In genomic region chr1:228486596-228487335, GRCh38 we compare ENCODE assay signal across 8 cellular contexts. TPM values are rescaled to one million over a fixed set of nuclear protein-coding genes. Genes with fewer than 3 reads are reported as not detected.
DNase-seq lines count a peak whose midpoint lies in the region; ATAC-seq and TF ChIP-seq lines count a peak whose summit lies in the region.

No MANE protein-coding gene starts in this region.

- peak; percentile 57 for ATAC-seq in HG02759 (IDR thresholded peaks at IDR 0.05; ENCODE audit: unreplicated experiment)
- peak; percentile 78 for ATAC-seq in T-helper 17 cell

- DNase-seq in GM13976 (ENCODE audit: low spot score), result peak; percentile 83
- peak; percentile 82 for DNase-seq in NCI-H1436 treated with DMSO at 0.1 percent for 48 hours (lab: John Stamatoyannopoulos, UW)
- peak; percentile 62 to 72 (median 70) for DNase-seq in T-helper 17 cell
- peak; percentile 88 for DNase-seq in hepatic stellate cell (ENCODE audit: low spot score)
- DNase-seq in retina, result peak; percentile 98
- DNase-seq in cortex of kidney (lab: John Stamatoyannopoulos, UW), result no peak

- H3K27ac ChIP-seq in angular gyrus (ENCODE audit: low read depth, low read length), result peak overlapping the region; percentile 100

- H3K36me3 Mint-ChIP-seq in T-helper 17 cell (ENCODE audit: low read depth), result peaks cover 3% of the 10 kb centered on the region

- peak overlapping the region; percentile 98 for H3K4me3 Mint-ChIP-seq in T-helper 17 cell

- H3K9me3 ChIP-seq in T-helper 17 cell (ENCODE audit: control insufficient read depth, low read length, poor library complexity, severe bottlenecking), result no peaks in the 10 kb centered on the region

- in situ Hi-C loops in GM13976 (cut with MboI; ENCODE audit: low sequenced_read_pairs, unreplicated experiment), result no loop called here

- H3K27me3 Mint-ChIP-seq in T-helper 17 cell, result no peaks in the 10 kb centered on the region

- peak overlapping the region; percentile 99 for H3K27ac Mint-ChIP-seq in T-helper 17 cell

- no peak for TF ChIP-seq CTCF in GM13976 (IDR thresholded peaks at IDR 0.05; ENCODE audit: borderline replicate concordance, control extremely low read depth, extremely low read depth, insufficient read depth, missing control alignments)

- H3K4me1 Mint-ChIP-seq in T-helper 17 cell, result peaks cover 24% of the 10 kb centered on the region

RNA-seq across cellular contexts. Expression of gene RNF187, which starts 0.4 kb away (rescaled TPM):
- total RNA-seq in T-helper 17 cell, result 10 to 100 TPM; 65.6 to 77.8 TPM
